ENCODE assay signal across 12 cellular contexts in the genomic region with DNA sequence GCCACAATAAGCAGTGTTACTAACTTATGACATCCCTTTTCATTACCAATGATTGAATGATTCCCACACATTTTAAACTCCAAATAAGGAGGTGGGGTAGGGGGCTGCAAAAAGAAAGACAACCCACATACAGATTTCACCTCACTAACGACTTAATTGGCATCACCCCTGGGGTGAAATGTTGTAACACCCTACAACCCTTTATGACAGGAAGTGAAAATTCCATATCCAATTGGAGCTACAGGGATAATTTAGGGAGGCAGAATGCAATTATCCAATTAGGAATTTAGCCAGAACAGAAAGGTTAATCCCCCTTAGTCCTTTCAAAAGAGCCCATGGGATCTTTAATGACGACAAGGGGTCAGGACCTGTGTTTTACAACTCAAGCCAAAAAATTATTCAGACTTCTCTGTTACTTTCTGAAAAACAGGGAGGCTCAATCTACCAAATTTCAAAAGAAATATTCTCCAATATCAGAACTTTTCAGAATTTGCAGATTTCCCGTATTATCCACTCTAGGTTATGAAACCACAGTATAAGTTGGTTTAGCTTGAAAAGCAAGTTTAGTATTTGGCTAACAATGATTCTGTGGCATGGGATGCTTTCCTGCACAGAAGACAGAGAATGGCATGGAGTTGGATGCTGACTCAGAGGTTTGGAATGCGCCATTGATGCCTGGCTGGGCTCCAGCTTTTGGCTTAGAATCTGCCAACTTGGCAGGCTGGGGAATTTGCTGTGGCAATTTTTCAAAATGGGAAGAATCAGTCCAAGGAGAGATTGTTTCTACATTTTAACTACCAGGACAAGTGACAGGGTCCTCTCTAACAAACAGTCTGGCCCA.
DNase-seq lines count a peak whose midpoint lies in the region; ATAC-seq, FAIRE-seq and TF ChIP-seq lines count a peak whose summit lies in the region.
"Had no signal": no experiment of that assay in that cellular context is flagged by ENCODE, and none has a peak within 500 bp of the region (broad histone marks: within the 10 kb centered on the region; RNA-seq: fewer than 3 reads in every experiment).

No MANE protein-coding gene starts in this region.

- H3K79me1 ChIP-seq in H1 (ENCODE audit: low read depth, low read length): no peaks in the 10 kb centered on the region

- no peak overlapping the region for H3K56ac ChIP-seq in H1 (replicated peaks; ENCODE audit: insufficient read length, low read depth, low read length)

- no peak overlapping the region for H4K91ac ChIP-seq in H1 (replicated peaks; ENCODE audit: insufficient read length, low read length)

- no peak overlapping the region for H3K18ac ChIP-seq in H1 (ENCODE audit: extremely low read depth, low read length)

- no peak overlapping the region for H3K4ac ChIP-seq in H1 (replicated peaks; ENCODE audit: insufficient read length, low read depth, low read length)

- no peaks in the 10 kb centered on the region for H3K23me2 ChIP-seq in H1 (ENCODE audit: low read depth, low read length)

- no peak overlapping the region for H2BK15ac ChIP-seq in H1 (ENCODE audit: low read length)

- no peak for TF ChIP-seq POLR2A in H1 (IDR thresholded peaks at IDR 0.05; ENCODE audit: control extremely low read depth in 1 of 2, low read depth in 2 of 2, low read length in 2 of 2)

- H2AK5ac ChIP-seq in H1 (ENCODE audit: low read depth, low read length): no peak overlapping the region

- no peak overlapping the region for H3K14ac ChIP-seq in H1 (ENCODE audit: insufficient read length)

- no peak overlapping the region for H2BK20ac ChIP-seq in H1 (ENCODE audit: low read length)

- H3K27me3 ChIP-seq in H1 (replicated peaks in 1 of 4; ENCODE audit: control insufficient read depth in 3 of 4, extremely low read depth in 1 of 4, insufficient read depth in 3 of 4, low read length in 3 of 4) (peaks cover 12 to 40% (median 35%) of the 10 kb centered on the region in 4 experiments), neuron (ENCODE audit: insufficient read depth, low read length) (no peaks in the 10 kb centered on the region)

- H2AFZ ChIP-seq in H1 (ENCODE audit: low read length) (no peak overlapping the region), neuron (ENCODE audit: low read depth, low read length) (peak overlapping the region; percentile 47)

- no peak for TF ChIP-seq RAD21 in H1 (IDR thresholded peaks at IDR 0.05 in 1 of 2, conservative IDR thresholded peaks at IDR 0.05 in 1 of 2; ENCODE audit: low read depth in 2 of 2, low read length in 2 of 2)

- no peaks in the 10 kb centered on the region for H3K79me2 ChIP-seq in H1 (ENCODE audit: control insufficient read depth in 1 of 2, insufficient read depth in 2 of 2, low read length in 2 of 2)

- CTCF ChIA-PET in H1 (lab: Charles Lee; ENCODE audit: partially characterized antibody): interaction anchor here (1.4 kb wide), 1 partner anchor 628 kb away, joined by 3 read pairs; no protein-coding TSS in a partner anchor

- POLR2A ChIA-PET in H1 (lab: Charles Lee; ENCODE audit: partially characterized antibody): no interaction called here

- H4K20me1 ChIP-seq in H1 (replicated peaks in 1 of 2; ENCODE audit: control insufficient read depth in 1 of 2, insufficient read depth in 2 of 2, low read length in 2 of 2): peaks cover 2 to 3% of the 10 kb centered on the region in 2 experiments

- no peak overlapping the region for H2BK12ac ChIP-seq in H1 (ENCODE audit: low read depth, low read length)

- TF ChIP-seq CTCF in H1 (IDR thresholded peaks at IDR 0.05; ENCODE audit: control extremely low read depth in 1 of 3, insufficient read depth in 1 of 3, low read depth in 1 of 3, low read length in 3 of 3): no peak

- no peak for ATAC-seq in GM19023 (IDR thresholded peaks at IDR 0.05; ENCODE audit: unreplicated experiment)
- ATAC-seq in GM18519 (IDR thresholded peaks at IDR 0.05; ENCODE audit: low FRiP score, unreplicated experiment): no peak
- no peak for ATAC-seq in GM21619 (IDR thresholded peaks at IDR 0.05; ENCODE audit: unreplicated experiment)
- ATAC-seq: right cardiac atrium had no signal

- no peak overlapping the region for H3K23ac ChIP-seq in H1 (ENCODE audit: insufficient read length)

- FAIRE-seq in H1 (lab: Jason Lieb, UNC): peak; percentile 90
- FAIRE-seq: G401.6 had no signal

- H2BK120ac ChIP-seq in H1 (replicated peaks; ENCODE audit: low read depth, low read length): no peak overlapping the region

- no peak overlapping the region for H3K4me2 ChIP-seq in H1 (ENCODE audit: insufficient read depth in 1 of 2, low read depth in 2 of 2, low read length in 2 of 2)

- H4K8ac ChIP-seq in H1 (ENCODE audit: extremely low read depth, insufficient read depth, low read length): no peak overlapping the region

- H3K36me3 ChIP-seq in H1 (ENCODE audit: control insufficient read depth in 2 of 4, insufficient read depth in 4 of 4, low read length in 3 of 4) (no peaks in the 10 kb centered on the region), neuron (ENCODE audit: insufficient read depth, low read length) (no peaks in the 10 kb centered on the region)

- TF ChIP-seq EP300 in H1 (IDR thresholded peaks at IDR 0.05; ENCODE audit: borderline replicate concordance in 1 of 2, low read depth in 2 of 2, low read length in 2 of 2): no peak

- H3K9ac ChIP-seq in H1 (replicated peaks in 1 of 4; ENCODE audit: extremely low read depth in 1 of 4, low read depth in 3 of 4, low read length in 3 of 4): no peak overlapping the region

- H3K4me1 ChIP-seq in H1 (replicated peaks in 1 of 4; ENCODE audit: control insufficient read depth in 3 of 4, insufficient read depth in 4 of 4, low read length in 3 of 4): peaks cover 2 to 7% (median 5%) of the 10 kb centered on the region in 4 experiments; a peak in 5 of 7 replicates
- H3K4me1 ChIP-seq in neuron (ENCODE audit: insufficient read depth, low read length): peaks cover 51% of the 10 kb centered on the region

- H3K4me3 ChIP-seq in H1 (ENCODE audit: extremely low read depth in 1 of 4, insufficient read depth in 2 of 4, low read depth in 3 of 4, low read length in 4 of 4): no peak overlapping the region
- H3K4me3 ChIP-seq in neuron (ENCODE audit: low read length): peak overlapping the region; percentile 35

- 45% methylated on average over 4 of the region's 4 CpGs; no CpG with 5 or more reads in 1 of the 2 experiments for WGBS in H1 (ENCODE audit: extremely low coverage in 1 of 2, insufficient coverage in 1 of 2, insufficient read length in 1 of 2, insufficient replicate concordance in 2 of 2, low coverage in 1 of 2, low lambda C conversion rate in 2 of 2, missing lambda C conversion rate in 1 of 2), 2 experiments

- H3K9me3 ChIP-seq in H1 (ENCODE audit: insufficient read depth in 2 of 2, low read depth in 1 of 2, low read length in 1 of 2): peaks cover 5 to 9% of the 10 kb centered on the region in 2 experiments; a peak in 3 of 4 replicates
- H3K9me3 ChIP-seq in neuron (ENCODE audit: low read length): peaks cover 3% of the 10 kb centered on the region

- peak; percentile 2 for DNase-seq in EH (ENCODE audit: low read depth)
- peak; percentile 85 to 95 for DNase-seq in NCI-H446 (lab: John Stamatoyannopoulos, UW)
- DNase-seq in H1 (ENCODE audit: low read depth in 1 of 2, low spot score in 2 of 2): no peak
- no peak for DNase-seq in DMS114 treated with DMSO at 0.1 percent for 48 hours (lab: John Stamatoyannopoulos, UW; ENCODE audit: unreplicated experiment)
- DNase-seq: activated effector memory CD4-positive, alpha-beta T cell treated with Interleukin-2 at 50 U/mL for 16 hours; KBM-7 had no signal

- no peak overlapping the region for H2BK5ac ChIP-seq in H1 (ENCODE audit: low read depth, low read length)

- no peak overlapping the region for H4K5ac ChIP-seq in H1 (ENCODE audit: insufficient read length, low read depth, low read length)

- H3K27ac ChIP-seq in H1 (ENCODE audit: low read depth, low read length): no peak overlapping the region

TF ChIP-seq in H1, 55 proteins besides CTCF, POLR2A, EP300 and RAD21:
- TF ChIP-seq, protein P1, sequence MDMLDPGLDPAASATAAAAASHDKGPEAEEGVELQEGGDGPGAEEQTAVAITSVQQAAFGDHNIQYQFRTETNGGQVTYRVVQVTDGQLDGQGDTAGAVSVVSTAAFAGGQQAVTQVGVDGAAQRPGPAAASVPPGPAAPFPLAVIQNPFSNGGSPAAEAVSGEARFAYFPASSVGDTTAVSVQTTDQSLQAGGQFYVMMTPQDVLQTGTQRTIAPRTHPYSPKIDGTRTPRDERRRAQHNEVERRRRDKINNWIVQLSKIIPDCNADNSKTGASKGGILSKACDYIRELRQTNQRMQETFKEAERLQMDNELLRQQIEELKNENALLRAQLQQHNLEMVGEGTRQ (IDR thresholded peaks at IDR 0.05; ENCODE audit: low read length): no peak
- TF ChIP-seq, protein P2, sequence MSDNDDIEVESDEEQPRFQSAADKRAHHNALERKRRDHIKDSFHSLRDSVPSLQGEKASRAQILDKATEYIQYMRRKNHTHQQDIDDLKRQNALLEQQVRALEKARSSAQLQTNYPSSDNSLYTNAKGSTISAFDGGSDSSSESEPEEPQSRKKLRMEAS (IDR thresholded peaks at IDR 0.05): no peak
- TF ChIP-seq TEAD4 (IDR thresholded peaks at IDR 0.05; ENCODE audit: low read depth, low read length) (peak; percentile 49; the same call in 1 of the 2 replicates), GTF2F1 (IDR thresholded peaks at IDR 0.05; ENCODE audit: borderline replicate concordance, low read depth, low read length) (no peak), JUND (IDR thresholded peaks at IDR 0.05; ENCODE audit: low read length) (peak; percentile 96), JUN (IDR thresholded peaks at IDR 0.05; ENCODE audit: low read depth, low read length) (peak; percentile 74), YY1 (IDR thresholded peaks at IDR 0.05; ENCODE audit: low read depth, low read length) (peak; percentile 38; the same call in 1 of the 2 replicates), MAFK (IDR thresholded peaks at IDR 0.05; ENCODE audit: low read depth, low read length) (peak; percentile 35; the same call in 1 of the 2 replicates)
- TF ChIP-seq, protein P3, sequence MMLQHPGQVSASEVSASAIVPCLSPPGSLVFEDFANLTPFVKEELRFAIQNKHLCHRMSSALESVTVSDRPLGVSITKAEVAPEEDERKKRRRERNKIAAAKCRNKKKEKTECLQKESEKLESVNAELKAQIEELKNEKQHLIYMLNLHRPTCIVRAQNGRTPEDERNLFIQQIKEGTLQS (IDR thresholded peaks at IDR 0.05; ENCODE audit: insufficient read depth, low read depth, low read length): 0 out of 2 replicates have a peak, but pooled peaks have one; percentile 15

Comparison
In these comparisons a context has a peak if more than half of its experiments do, and no peak if none do; other contexts are left out.
1. DNase-seq: peak in EH (single experiment) and NCI-H446 (2 of 2); none in H1 (0 of 2) and DMS114 treated with DMSO at 0.1 percent for 48 hours (single experiment).